In the genomic region with DNA sequence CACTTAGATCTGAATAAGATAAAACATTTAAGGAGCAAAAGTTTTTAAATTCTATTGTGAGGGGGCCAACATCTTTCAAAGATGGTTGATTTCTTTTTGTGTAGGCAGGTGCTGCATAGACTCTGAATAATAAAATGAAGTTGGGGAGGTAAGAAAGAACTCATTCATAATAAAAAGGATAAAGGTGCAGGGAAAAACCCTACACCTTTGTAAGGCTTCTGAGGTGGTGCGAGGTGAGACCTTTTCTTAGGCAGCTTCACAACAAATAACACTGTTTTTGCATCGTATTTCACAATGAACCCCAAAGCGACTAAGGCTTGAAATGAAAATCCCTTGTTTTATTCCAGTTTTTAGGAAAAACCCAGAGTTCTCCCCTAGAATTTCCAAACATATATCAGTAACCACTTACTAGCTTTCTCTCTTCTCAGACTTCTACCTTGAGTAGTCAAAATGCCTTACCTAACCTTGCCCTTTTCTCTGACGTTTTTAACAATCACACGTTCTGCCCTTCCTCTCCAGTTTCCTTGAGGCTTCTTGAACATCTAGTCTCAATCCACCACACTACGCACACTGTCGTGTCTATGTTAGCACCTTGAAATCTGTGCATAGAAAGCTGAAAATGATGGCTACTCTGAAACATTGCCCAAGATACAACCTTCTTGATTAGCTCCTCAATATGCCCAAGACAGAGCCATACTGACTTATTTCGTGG, we compare ENCODE assay signal across 1 cellular context.
TF ChIP-seq lines count a peak whose summit lies in the region.

No MANE protein-coding gene starts in this region.

TF ChIP-seq in WTC11, 78 proteins besides CTCF, POLR2A, EP300 and RAD21 (continued from another document):
- TF ChIP-seq, protein P1, sequence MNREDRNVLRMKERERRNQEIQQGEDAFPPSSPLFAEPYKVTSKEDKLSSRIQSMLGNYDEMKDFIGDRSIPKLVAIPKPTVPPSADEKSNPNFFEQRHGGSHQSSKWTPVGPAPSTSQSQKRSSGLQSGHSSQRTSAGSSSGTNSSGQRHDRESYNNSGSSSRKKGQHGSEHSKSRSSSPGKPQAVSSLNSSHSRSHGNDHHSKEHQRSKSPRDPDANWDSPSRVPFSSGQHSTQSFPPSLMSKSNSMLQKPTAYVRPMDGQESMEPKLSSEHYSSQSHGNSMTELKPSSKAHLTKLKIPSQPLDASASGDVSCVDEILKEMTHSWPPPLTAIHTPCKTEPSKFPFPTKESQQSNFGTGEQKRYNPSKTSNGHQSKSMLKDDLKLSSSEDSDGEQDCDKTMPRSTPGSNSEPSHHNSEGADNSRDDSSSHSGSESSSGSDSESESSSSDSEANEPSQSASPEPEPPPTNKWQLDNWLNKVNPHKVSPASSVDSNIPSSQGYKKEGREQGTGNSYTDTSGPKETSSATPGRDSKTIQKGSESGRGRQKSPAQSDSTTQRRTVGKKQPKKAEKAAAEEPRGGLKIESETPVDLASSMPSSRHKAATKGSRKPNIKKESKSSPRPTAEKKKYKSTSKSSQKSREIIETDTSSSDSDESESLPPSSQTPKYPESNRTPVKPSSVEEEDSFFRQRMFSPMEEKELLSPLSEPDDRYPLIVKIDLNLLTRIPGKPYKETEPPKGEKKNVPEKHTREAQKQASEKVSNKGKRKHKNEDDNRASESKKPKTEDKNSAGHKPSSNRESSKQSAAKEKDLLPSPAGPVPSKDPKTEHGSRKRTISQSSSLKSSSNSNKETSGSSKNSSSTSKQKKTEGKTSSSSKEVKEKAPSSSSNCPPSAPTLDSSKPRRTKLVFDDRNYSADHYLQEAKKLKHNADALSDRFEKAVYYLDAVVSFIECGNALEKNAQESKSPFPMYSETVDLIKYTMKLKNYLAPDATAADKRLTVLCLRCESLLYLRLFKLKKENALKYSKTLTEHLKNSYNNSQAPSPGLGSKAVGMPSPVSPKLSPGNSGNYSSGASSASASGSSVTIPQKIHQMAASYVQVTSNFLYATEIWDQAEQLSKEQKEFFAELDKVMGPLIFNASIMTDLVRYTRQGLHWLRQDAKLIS (CRISPR knock-in tag; IDR thresholded peaks at IDR 0.05; ENCODE audit: borderline replicate concordance): no peak
- no peak for TF ChIP-seq TP53 (CRISPR knock-in tag; IDR thresholded peaks at IDR 0.05)
- no peak for TF ChIP-seq SP1 (CRISPR knock-in tag; conservative IDR thresholded peaks at IDR 0.05)
- no peak for TF ChIP-seq ETV6 (CRISPR knock-in tag; IDR thresholded peaks at IDR 0.05)
- no peak for TF ChIP-seq HMGA2 (CRISPR knock-in tag; IDR thresholded peaks at IDR 0.05)
- TF ChIP-seq JUN (CRISPR knock-in tag; IDR thresholded peaks at IDR 0.05): no peak
- TF ChIP-seq, protein P2, sequence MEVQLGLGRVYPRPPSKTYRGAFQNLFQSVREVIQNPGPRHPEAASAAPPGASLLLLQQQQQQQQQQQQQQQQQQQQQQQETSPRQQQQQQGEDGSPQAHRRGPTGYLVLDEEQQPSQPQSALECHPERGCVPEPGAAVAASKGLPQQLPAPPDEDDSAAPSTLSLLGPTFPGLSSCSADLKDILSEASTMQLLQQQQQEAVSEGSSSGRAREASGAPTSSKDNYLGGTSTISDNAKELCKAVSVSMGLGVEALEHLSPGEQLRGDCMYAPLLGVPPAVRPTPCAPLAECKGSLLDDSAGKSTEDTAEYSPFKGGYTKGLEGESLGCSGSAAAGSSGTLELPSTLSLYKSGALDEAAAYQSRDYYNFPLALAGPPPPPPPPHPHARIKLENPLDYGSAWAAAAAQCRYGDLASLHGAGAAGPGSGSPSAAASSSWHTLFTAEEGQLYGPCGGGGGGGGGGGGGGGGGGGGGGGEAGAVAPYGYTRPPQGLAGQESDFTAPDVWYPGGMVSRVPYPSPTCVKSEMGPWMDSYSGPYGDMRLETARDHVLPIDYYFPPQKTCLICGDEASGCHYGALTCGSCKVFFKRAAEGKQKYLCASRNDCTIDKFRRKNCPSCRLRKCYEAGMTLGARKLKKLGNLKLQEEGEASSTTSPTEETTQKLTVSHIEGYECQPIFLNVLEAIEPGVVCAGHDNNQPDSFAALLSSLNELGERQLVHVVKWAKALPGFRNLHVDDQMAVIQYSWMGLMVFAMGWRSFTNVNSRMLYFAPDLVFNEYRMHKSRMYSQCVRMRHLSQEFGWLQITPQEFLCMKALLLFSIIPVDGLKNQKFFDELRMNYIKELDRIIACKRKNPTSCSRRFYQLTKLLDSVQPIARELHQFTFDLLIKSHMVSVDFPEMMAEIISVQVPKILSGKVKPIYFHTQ (CRISPR knock-in tag; IDR thresholded peaks at IDR 0.05): no peak
- TF ChIP-seq, protein P3, sequence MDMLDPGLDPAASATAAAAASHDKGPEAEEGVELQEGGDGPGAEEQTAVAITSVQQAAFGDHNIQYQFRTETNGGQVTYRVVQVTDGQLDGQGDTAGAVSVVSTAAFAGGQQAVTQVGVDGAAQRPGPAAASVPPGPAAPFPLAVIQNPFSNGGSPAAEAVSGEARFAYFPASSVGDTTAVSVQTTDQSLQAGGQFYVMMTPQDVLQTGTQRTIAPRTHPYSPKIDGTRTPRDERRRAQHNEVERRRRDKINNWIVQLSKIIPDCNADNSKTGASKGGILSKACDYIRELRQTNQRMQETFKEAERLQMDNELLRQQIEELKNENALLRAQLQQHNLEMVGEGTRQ (CRISPR knock-in tag; IDR thresholded peaks at IDR 0.05): no peak
